Comparison of ENCODE assay signal across 25 cellular contexts in the genomic region with DNA sequence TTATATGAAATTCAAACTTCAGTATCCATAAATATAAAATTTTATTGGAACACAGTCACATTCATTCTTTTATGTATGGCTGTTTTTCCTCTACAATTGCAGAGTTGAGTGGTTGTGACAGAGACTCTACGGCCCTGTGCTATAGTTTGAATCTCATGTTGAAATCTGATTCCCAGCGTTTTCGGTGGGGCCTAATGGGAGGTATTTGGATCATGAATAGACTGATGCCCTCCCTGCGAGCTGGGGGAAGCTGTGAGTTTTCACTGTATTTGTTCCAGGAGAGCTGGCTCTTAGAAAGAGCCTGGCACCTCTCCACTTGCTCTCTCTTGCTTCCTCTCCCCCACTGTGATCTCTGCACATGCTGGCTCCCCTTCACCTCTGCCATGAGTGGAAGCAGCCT. TPM values are rescaled to one million over a fixed set of nuclear protein-coding genes. Genes with fewer than 3 reads are reported as not detected.
A peak's percentile ranks its signal among the peaks of the same experiment; 100 is the strongest.
DNase-seq lines count a peak whose midpoint lies in the region; ATAC-seq and TF ChIP-seq lines count a peak whose summit lies in the region.
"Had no signal": no experiment of that assay in that cellular context is flagged by ENCODE, and none has a peak within 500 bp of the region (broad histone marks: within the 10 kb centered on the region; RNA-seq: fewer than 3 reads in every experiment).

No MANE protein-coding gene starts in this region.

- H3K4me3 Mint-ChIP-seq in brain (peak overlapping the region in 3 of 5 experiments; percentile 31 to 49 (median 47)), neural crest cell (peak overlapping the region; percentile 66)
- H3K4me3 Mint-ChIP-seq: nephron progenitor cell had no signal

- no peak for TF ChIP-seq CTCF in brain (conservative IDR thresholded peaks at IDR 0.05)
- TF ChIP-seq CTCF in neural crest cell (conservative IDR thresholded peaks at IDR 0.05): no peak

- peaks cover 32% of the 10 kb centered on the region for H3K4me1 Mint-ChIP-seq in brain
- peaks cover 30% of the 10 kb centered on the region for H3K4me1 Mint-ChIP-seq in neural crest cell

- peaks cover 0 to 5% (median 4%) of the 10 kb centered on the region in 5 experiments for H3K9me3 Mint-ChIP-seq in brain
- no peaks in the 10 kb centered on the region for H3K9me3 Mint-ChIP-seq in neural crest cell
- H3K9me3 Mint-ChIP-seq: CD4-positive, alpha-beta memory T cell; central memory CD8-positive, alpha-beta T cell; nephron progenitor cell had no signal

- peak overlapping the region in 4 of 5 experiments; percentile 20 to 93 (median 62) for H3K27ac Mint-ChIP-seq in brain
- H3K27ac Mint-ChIP-seq in neural crest cell (ENCODE audit: unreplicated experiment): no peak overlapping the region
- H3K27ac Mint-ChIP-seq: nephron progenitor cell had no signal

- H3K36me3 ChIP-seq in H7 (replicated peaks; ENCODE audit: control insufficient read depth, insufficient read depth, low read length): no peaks in the 10 kb centered on the region
- H3K36me3 ChIP-seq: transverse colon had no signal

- no peaks in the 10 kb centered on the region for H3K27me3 Mint-ChIP-seq in brain
- H3K27me3 Mint-ChIP-seq in neural crest cell (ENCODE audit: low read depth): no peaks in the 10 kb centered on the region
- H3K27me3 Mint-ChIP-seq: CD4-positive, alpha-beta memory T cell; central memory CD8-positive, alpha-beta T cell had no signal

- H3K36me3 Mint-ChIP-seq in brain (peaks cover 46% of the 10 kb centered on the region), neural crest cell (ENCODE audit: low read depth) (no peaks in the 10 kb centered on the region)
- H3K36me3 Mint-ChIP-seq: CD4-positive, alpha-beta memory T cell had no signal

- H3K27me3 ChIP-seq in H7 (ENCODE audit: control insufficient read depth, insufficient read depth, low read length): peaks cover 9% of the 10 kb centered on the region
- H3K27me3 ChIP-seq: transverse colon had no signal

- ATAC-seq in GM21723 (IDR thresholded peaks at IDR 0.05; ENCODE audit: unreplicated experiment) (no peak), GM19324 (IDR thresholded peaks at IDR 0.05; ENCODE audit: low FRiP score, unreplicated experiment) (no peak)
- ATAC-seq: esophagus mucosa, left cardiac atrium had no signal

- peak; percentile 49 for DNase-seq in H7
- DNase-seq in NCI-H345 (lab: John Stamatoyannopoulos, UW): peak; percentile 52
- DNase-seq in neural crest cell (ENCODE audit: low read depth, low spot score): no peak
- no peak for DNase-seq in Kasumi-1 (lab: John Stamatoyannopoulos, UW)
- DNase-seq in mesenteric fat pad (ENCODE audit: low spot score): no peak
- DNase-seq: CD4-positive, alpha-beta memory T cell; effector CD4-positive, alpha-beta T cell; HCEC 1CT; left cardiac atrium; NCI-H1048; NCI-H2171 treated with DMSO at 0.1 percent for 48 hours; nephron progenitor cell; PC-9; stimulated activated CD4-positive, alpha-beta T cell treated with anti-CD3 and anti-CD28 coated beads, Interleukin-2, amount 100 ng/mL, for 24 hours; stimulated activated naive CD4-positive, alpha-beta T cell treated with Interleukin-2 at 50 U/mL for 16 hours; T-helper 2 cell; transverse colon had no signal

- H3K4me3 ChIP-seq in H7 (ENCODE audit: insufficient read depth, low read depth, low read length): no peak overlapping the region
- H3K4me3 ChIP-seq: PC-9, skin epidermis, transverse colon had no signal

RNA-seq across cellular contexts. Expression of a gene that starts 1.7 kb away (rescaled TPM):
- not detected in 2 replicates for total RNA-seq in H7 (2014; rRNA removed; shearing (Covaris generic))
- 0.59 TPM for polyA plus RNA-seq in brain (ENCODE audit: insufficient read depth, low read depth, low replicate concordance)
- total RNA-seq in neural crest cell (1.3 and 1.7 TPM in 2 replicates), mesenteric fat pad (not detected)
- total RNA-seq: CD4-positive, alpha-beta memory T cell had no signal
- polyA plus RNA-seq: CD4-positive, alpha-beta memory T cell had no signal

RNA-seq across cellular contexts. Expression of a gene that starts 1.8 kb away (rescaled TPM):
- total RNA-seq in H7 (2014; rRNA removed; shearing (Covaris generic)): 3.0 and 3.2 TPM in 2 replicates
- 10.9 TPM for polyA plus RNA-seq in brain (ENCODE audit: insufficient read depth, low read depth, low replicate concordance)
- total RNA-seq in neural crest cell: 21.0 and 21.3 TPM in 2 replicates
- total RNA-seq in mesenteric fat pad: 27.4 TPM

RNA-seq across cellular contexts. Expression of a gene that starts 36.8 kb away (rescaled TPM):
- total RNA-seq in H7 (2014; rRNA removed; shearing (Covaris generic)): 21.1 and 34.1 TPM in 2 replicates
- polyA plus RNA-seq in brain (ENCODE audit: insufficient read depth, low read depth, low replicate concordance): 31.7 TPM
- 38.3 and 40.8 TPM in 2 replicates for total RNA-seq in neural crest cell
- 12.0 TPM for total RNA-seq in mesenteric fat pad

RNA-seq across cellular contexts. Expression of a gene that starts 45.3 kb away (rescaled TPM):
- 125 and 181 TPM in 2 replicates for total RNA-seq in H7 (2014; rRNA removed; shearing (Covaris generic))
- polyA plus RNA-seq in brain (ENCODE audit: insufficient read depth, low read depth, low replicate concordance): 131 TPM
- 89.5 and 94.3 TPM in 2 replicates for total RNA-seq in neural crest cell
- 59.3 TPM for total RNA-seq in mesenteric fat pad

RNA-seq across cellular contexts. Expression of a gene that starts 53.4 kb away (rescaled TPM):
- total RNA-seq in H7 (2014; rRNA removed; shearing (Covaris generic)): 0.14 and 0.18 TPM in 2 replicates
- polyA plus RNA-seq in brain (ENCODE audit: insufficient read depth, low read depth, low replicate concordance): 0.34 TPM
- total RNA-seq in neural crest cell (0.39 and 0.51 TPM in 2 replicates), mesenteric fat pad (3.2 TPM)
- total RNA-seq: esophagus mucosa, glomerular endothelial cell, HT1080, PC-9 had no signal

Comparison
In these comparisons a context has a peak if more than half of its experiments do, and no peak if none do; other contexts are left out.
1. DNase-seq: peak in H7 (single experiment) and NCI-H345 (single experiment); none in neural crest cell (single experiment), Kasumi-1 (0 of 2) and mesenteric fat pad (single experiment).